In the genomic region with DNA sequence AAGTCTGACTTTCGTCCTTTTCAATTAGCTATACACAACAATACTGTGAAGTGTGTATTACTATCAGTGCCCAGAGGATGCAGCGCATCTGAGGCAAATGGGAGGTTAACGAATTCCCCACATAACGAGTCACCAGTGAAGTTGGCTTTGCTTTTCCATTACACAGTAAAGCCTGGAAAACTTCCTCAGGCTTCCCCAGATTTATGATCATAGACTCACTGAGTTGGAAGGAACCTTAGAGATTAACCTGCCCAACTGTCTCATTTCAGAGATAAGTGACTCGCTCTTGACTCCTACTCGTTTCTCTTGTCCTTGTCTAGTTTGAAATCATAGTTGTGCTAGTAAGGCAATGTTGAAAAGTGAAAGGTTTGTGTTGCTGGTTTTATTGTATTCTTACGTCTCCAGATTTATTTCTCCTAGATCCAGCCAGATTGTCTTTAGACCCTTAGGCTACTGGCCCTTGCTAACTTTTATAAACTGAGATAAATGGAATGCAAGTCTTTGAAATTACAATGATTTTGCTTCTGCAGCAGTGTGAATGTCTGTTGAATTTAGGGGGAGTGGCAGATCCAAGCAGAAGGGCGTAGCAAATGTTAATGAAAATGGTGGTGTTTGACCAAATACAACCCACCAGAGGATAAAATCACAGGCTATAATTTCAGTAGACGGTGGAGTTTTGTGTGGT, we compare ENCODE assay signal across 13 cellular contexts. TPM values are rescaled to one million over a fixed set of nuclear protein-coding genes. Genes with fewer than 3 reads are reported as not detected.
DNase-seq lines count a peak whose midpoint lies in the region; ATAC-seq and TF ChIP-seq lines count a peak whose summit lies in the region.
"Had no signal": no experiment of that assay in that cellular context is flagged by ENCODE, and none has a peak within 500 bp of the region (broad histone marks: within the 10 kb centered on the region; RNA-seq: fewer than 3 reads in every experiment).

No MANE protein-coding gene starts in this region.

- no peaks in the 10 kb centered on the region for H4K20me1 ChIP-seq in osteoblast (ENCODE audit: insufficient read depth, low read length)

- H3K27ac ChIP-seq in adrenal gland (peak overlapping the region in 1 of 5 donors; percentile 2), osteoblast (ENCODE audit: low read depth, low read length) (peak overlapping the region; percentile 53)
- H3K27ac ChIP-seq: HL-60, upper lobe of left lung had no signal

- peak overlapping the region; percentile 70 for H3K4me2 ChIP-seq in osteoblast (ENCODE audit: insufficient read depth, low read length)

- no peak for ATAC-seq in GM21717 (IDR thresholded peaks at IDR 0.05; ENCODE audit: unreplicated experiment)

- no peaks in the 10 kb centered on the region for H3K4me1 ChIP-seq in adrenal gland (replicated peaks in 1 of 2)
- peaks cover 21% of the 10 kb centered on the region for H3K4me1 ChIP-seq in osteoblast (ENCODE audit: insufficient read depth, low read length)

- intact Hi-C loops in adrenal gland (cut with DNase I), result no loop called here

- DNase-seq in NOMO-1 treated with DMSO at 0.1 percent for 48 hours (lab: John Stamatoyannopoulos, UW; ENCODE audit: unreplicated experiment) (peak; percentile 47), NOMO-1 treated with dmso at 0.1 percent for 144 hours (lab: John Stamatoyannopoulos, UW; ENCODE audit: unreplicated experiment) (no peak), M059J (ENCODE audit: low read depth) (peak; percentile 92), adrenal gland (peak in 5 of 7 donors; percentile 18 to 68 (median 44)), osteoblast (ENCODE audit: insufficient read length, low spot score, missing footprints) (peak; percentile 11), NCI-H1105 (lab: John Stamatoyannopoulos, UW) (no peak)
- no peak for DNase-seq in stimulated activated CD4-positive, alpha-beta T cell treated with anti-CD3 and anti-CD28 coated beads, Interleukin-12 subunit alpha, Interleukin-12 subunit beta, amount 100 ng/mL, for 4 hours
- DNase-seq: AML-193; stimulated activated CD4-positive, alpha-beta T cell treated with anti-CD3 and anti-CD28 coated beads, Interleukin-2, amount 100 ng/mL, for 24 hours; upper lobe of left lung had no signal

- H3K79me2 ChIP-seq in osteoblast (ENCODE audit: insufficient read depth, low read length), result no peaks in the 10 kb centered on the region

- H3K4me3 ChIP-seq in adrenal gland (no peak overlapping the region), osteoblast (ENCODE audit: insufficient read depth, low read length) (peak overlapping the region; percentile 30)
- H3K4me3 ChIP-seq: upper lobe of left lung had no signal

- WGBS in adrenal gland, 4 donors, result 45 to 57% (median 52%) methylated on average over 9 of the region's 9 CpGs

- H2AFZ ChIP-seq in osteoblast (ENCODE audit: low read length), result no peak overlapping the region

- no peak for TF ChIP-seq POLR2A in adrenal gland (IDR thresholded peaks at IDR 0.05)

- TF ChIP-seq CTCF in adrenal gland (IDR thresholded peaks at IDR 0.05), result no peak
- TF ChIP-seq CTCF in osteoblast (IDR thresholded peaks at IDR 0.05; ENCODE audit: extremely low read depth, low read depth, low read length), result no peak

- H3K36me3 ChIP-seq in adrenal gland (replicated peaks in 1 of 2) (no peaks in the 10 kb centered on the region), osteoblast (ENCODE audit: insufficient read depth, low read length) (no peaks in the 10 kb centered on the region)
- H3K36me3 ChIP-seq: upper lobe of left lung had no signal

- H3K9me3 ChIP-seq in adrenal gland (replicated peaks in 1 of 3) (no peaks in the 10 kb centered on the region), osteoblast (ENCODE audit: low read depth, low read length) (no peaks in the 10 kb centered on the region)
- H3K9me3 ChIP-seq: upper lobe of left lung had no signal

- H3K27me3 ChIP-seq in adrenal gland, result no peaks in the 10 kb centered on the region
- no peaks in the 10 kb centered on the region for H3K27me3 ChIP-seq in osteoblast (ENCODE audit: insufficient read depth, low read length)
- H3K27me3 ChIP-seq: upper lobe of left lung had no signal

RNA-seq across cellular contexts. Expression of a gene that starts 17.3 kb away (rescaled TPM):
- 6.8 and 6.9 TPM in 2 replicates for total RNA-seq in M059J (2014; rRNA removed; shearing (Covaris generic))
- total RNA-seq in adrenal gland (10 to 100 TPM; 24.9 to 41.9 (median 28.3) TPM), osteoblast (25.7 and 27.1 TPM in 2 replicates)
- polyA plus RNA-seq in adrenal gland, result 10 to 100 TPM; 11.3 to 26.0 (median 17.3) TPM
- total RNA-seq: NCI-H460 had no signal

Comparison
In these comparisons a context has a peak if more than half of its experiments do, and no peak if none do; other contexts are left out.
1. DNase-seq: peak in NOMO-1 treated with DMSO at 0.1 percent for 48 hours (single experiment), M059J (single experiment), adrenal gland (5 of 7) and osteoblast (single experiment); none in NOMO-1 treated with dmso at 0.1 percent for 144 hours (single experiment), NCI-H1105 (single experiment) and stimulated activated CD4-positive, alpha-beta T cell treated with anti-CD3 and anti-CD28 coated beads, Interleukin-12 subunit alpha, Interleukin-12 subunit beta, amount 100 ng/mL, for 4 hours (single experiment).